10 cellular contexts compared by ENCODE assay signal in the genomic region with DNA sequence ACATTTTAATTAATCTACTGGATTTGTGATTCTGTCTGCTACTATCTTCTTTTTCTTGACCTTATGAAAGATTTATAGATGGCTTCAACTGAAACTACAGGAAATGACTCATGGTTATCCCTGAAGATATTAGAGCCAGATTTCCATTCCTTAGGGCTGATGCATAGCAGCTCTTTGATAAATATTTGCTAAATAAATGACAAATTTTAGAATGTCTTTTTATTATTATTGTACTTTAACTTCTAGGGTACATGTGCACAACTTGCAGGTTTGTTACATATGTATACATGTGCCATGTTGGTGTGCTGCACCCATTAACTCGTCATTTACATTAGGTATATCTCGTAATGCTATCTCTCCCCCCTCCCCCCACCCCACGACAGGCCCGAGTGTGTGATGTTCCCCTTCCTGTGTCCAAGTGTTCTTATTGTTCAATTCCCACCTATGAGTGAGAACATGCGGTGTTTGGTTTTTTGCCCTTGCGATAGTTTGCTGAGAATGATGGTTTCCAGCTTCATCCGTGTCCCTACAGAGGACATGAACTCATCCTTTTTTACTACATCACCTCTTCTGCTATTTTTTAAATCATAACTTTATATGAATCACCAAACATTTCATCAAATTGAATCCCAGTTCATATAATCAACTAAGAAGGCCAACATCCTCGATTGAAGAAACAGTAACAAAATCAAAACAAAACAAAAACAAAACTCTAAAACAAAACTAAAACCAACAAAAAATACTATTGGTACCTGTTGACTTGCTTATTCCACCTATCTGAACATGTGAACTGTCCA. TPM values are rescaled to one million over a fixed set of nuclear protein-coding genes. Genes with fewer than 3 reads are reported as not detected.
DNase-seq lines count a peak whose midpoint lies in the region; ATAC-seq and TF ChIP-seq lines count a peak whose summit lies in the region.
"Not testable (repeated sequence)": the region's sequence is repeated elsewhere in the genome, so short reads cannot be mapped to it uniquely, and the experiment has no call there.
"Had no signal": no experiment of that assay in that cellular context is flagged by ENCODE, and none has a peak within 500 bp of the region (broad histone marks: within the 10 kb centered on the region; RNA-seq: fewer than 3 reads in every experiment).

No MANE protein-coding gene starts in this region.

- peaks cover 10 to 56% of the 10 kb centered on the region in 2 experiments for H3K79me1 ChIP-seq in IMR-90 (ENCODE audit: low read depth in 1 of 2, low read length in 2 of 2)

- not testable (repeated sequence) for H2AFZ ChIP-seq in IMR-90 (replicated peaks; ENCODE audit: low read length, poor library complexity)
- 0 out of 2 replicates have a peak overlapping the region, but pooled peaks have one; percentile 36 for H2AFZ ChIP-seq in SK-N-SH (ENCODE audit: low read depth)

- TF ChIP-seq EP300 in SK-N-SH (IDR thresholded peaks at IDR 0.05; ENCODE audit: borderline replicate concordance in 1 of 2, low read depth in 1 of 2, low read length in 1 of 2) = peak; percentile 52 to 95; a peak in 3 of 4 replicates

- peak overlapping the region; percentile 96 for H2BK5ac ChIP-seq in IMR-90 (ENCODE audit: low read depth, low read length, poor library complexity, severe bottlenecking)

- peak overlapping the region; percentile 84 to 99 for H4K8ac ChIP-seq in IMR-90 (ENCODE audit: low read depth in 2 of 2, low read length in 2 of 2)

- H3K14ac ChIP-seq in IMR-90 (replicated peaks; ENCODE audit: low read depth, low read length) = peak overlapping the region; percentile 99

- peak overlapping the region; percentile 94 for H3K4me3 Mint-ChIP-seq in activated naive CD4-positive, alpha-beta T cell treated with anti-CD3 and anti-CD28 coated beads, Interleukin-2, amount 50 U/mL, for 24 hours

- in situ Hi-C loops in IMR-90 (cut with MboI; ENCODE audit: low sequenced_read_pairs) = not testable (repeated sequence)

- H3K4me1 Mint-ChIP-seq in activated naive CD4-positive, alpha-beta T cell treated with anti-CD3 and anti-CD28 coated beads, Interleukin-2, amount 50 U/mL, for 24 hours = peaks cover 80% of the 10 kb centered on the region

- TF ChIP-seq POLR2A in IMR-90 (IDR thresholded peaks at IDR 0.05; ENCODE audit: low read depth, low read length); uterus (IDR thresholded peaks at IDR 0.05): not testable (repeated sequence)

- H3K4me3 ChIP-seq in IMR-90 (ENCODE audit: insufficient read depth, low read depth, low read length) = peak overlapping the region; percentile 90
- peak overlapping the region; percentile 79 to 89; a peak in 3 of 4 replicates for H3K4me3 ChIP-seq in SK-N-SH (ENCODE audit: low read depth in 2 of 2, low read length in 1 of 2)
- H3K4me3 ChIP-seq in effector memory CD4-positive, alpha-beta T cell (ENCODE audit: insufficient read depth, low read depth, low read length, poor library complexity, severe bottlenecking) = peak overlapping the region; percentile 16
- not testable (repeated sequence) for H3K4me3 ChIP-seq in uterus

- H3F3A ChIP-seq in SK-N-SH (replicated peaks; ENCODE audit: insufficient read depth) = peaks cover 45% of the 10 kb centered on the region

- WGBS in IMR-90 (ENCODE audit: extremely low coverage in 2 of 2, insufficient read length in 1 of 2), 2 experiments = no CpG with 5 or more reads among the region's 8 CpGs
- WGBS in SK-N-SH (ENCODE audit: low lambda C conversion rate) = 13% methylated on average over 8 of the region's 8 CpGs

- not testable (repeated sequence) for H4K20me1 ChIP-seq in IMR-90 (ENCODE audit: insufficient read depth, low read length); SK-N-SH (ENCODE audit: insufficient read depth)

- H3K9me1 ChIP-seq in IMR-90 (ENCODE audit: insufficient read depth, low read length) = not testable (repeated sequence)

- peak overlapping the region; percentile 98 for H3K18ac ChIP-seq in IMR-90 (ENCODE audit: low read depth, low read length)

- dilution Hi-C loops in IMR-90 (cut with HindIII; ENCODE audit: low sequenced_read_pairs, unreplicated experiment) = not testable (repeated sequence)

- intact Hi-C loops in IMR-90 (cut with micrococcal nuclease); uterus (cut with DNase I; ENCODE audit: low total_unique reads): not testable (repeated sequence)

- H2AK9ac ChIP-seq in IMR-90 (replicated peaks; ENCODE audit: low read depth, low read length, poor library complexity) = not testable (repeated sequence)

- peak overlapping the region; percentile 59 for H3K27ac Mint-ChIP-seq in activated naive CD4-positive, alpha-beta T cell treated with anti-CD3 and anti-CD28 coated beads, Interleukin-2, amount 50 U/mL, for 24 hours

- H2BK120ac ChIP-seq in IMR-90 (ENCODE audit: low read depth, low read length) = peak overlapping the region; percentile 99

- H2AK5ac ChIP-seq in IMR-90 (ENCODE audit: low read depth, low read length) = peak overlapping the region; percentile 84; the same call in 1 of the 2 replicates

- H3K4me2 ChIP-seq in IMR-90 (ENCODE audit: low read depth, low read length) (peak overlapping the region; percentile 92), SK-N-SH (peak overlapping the region; percentile 90)

- not testable (repeated sequence) for TF ChIP-seq CTCF in IMR-90 (conservative IDR thresholded peaks at IDR 0.05; ENCODE audit: low read depth, low read length); SK-N-SH (IDR thresholded peaks at IDR 0.05); omental fat pad (IDR thresholded peaks at IDR 0.05); uterus (IDR thresholded peaks at IDR 0.05)

- not testable (repeated sequence) for H3K27me3 Mint-ChIP-seq in activated naive CD4-positive, alpha-beta T cell treated with anti-CD3 and anti-CD28 coated beads, Interleukin-2, amount 50 U/mL, for 24 hours

- H3K79me2 ChIP-seq in SK-N-SH (ENCODE audit: insufficient read depth) = peaks cover 67% of the 10 kb centered on the region

- peak overlapping the region; percentile 97 for H4K91ac ChIP-seq in IMR-90 (ENCODE audit: insufficient read depth, low read depth, low read length)

- ATAC-seq in IMR-90 (ENCODE audit: low read depth) (peak; percentile 19), omental fat pad (ENCODE audit: low FRiP score) (peak; percentile 63)

- peak overlapping the region; percentile 99; the same call in 1 of the 2 replicates for H3K4ac ChIP-seq in IMR-90 (ENCODE audit: low read depth, low read length)

- H3K9me3 Mint-ChIP-seq in activated naive CD4-positive, alpha-beta T cell treated with anti-CD3 and anti-CD28 coated beads, Interleukin-2, amount 50 U/mL, for 24 hours = not testable (repeated sequence)

- not testable (repeated sequence) for BruUV-seq in IMR-90 (replicated peaks; lab: Mats Ljungman, UMichigan)

- H4K5ac ChIP-seq in IMR-90 (ENCODE audit: low read depth, low read length) = peak overlapping the region; percentile 90

- not testable (repeated sequence) for H3K9me3 ChIP-seq in IMR-90 (ENCODE audit: control insufficient read depth, insufficient read depth, low read length); SK-N-SH; effector memory CD4-positive, alpha-beta T cell (ENCODE audit: control insufficient read depth, low read length); uterus

- H3K27me3 ChIP-seq in IMR-90 (ENCODE audit: control insufficient read depth, insufficient read depth, low read length); SK-N-SH (ENCODE audit: insufficient read depth); effector memory CD4-positive, alpha-beta T cell (replicated peaks; ENCODE audit: control insufficient read depth, insufficient read depth, low read length, poor library complexity, severe bottlenecking); uterus: not testable (repeated sequence)

- H3K36me3 Mint-ChIP-seq in activated naive CD4-positive, alpha-beta T cell treated with anti-CD3 and anti-CD28 coated beads, Interleukin-2, amount 50 U/mL, for 24 hours = not testable (repeated sequence)

- H3K27ac ChIP-seq in IMR-90 (ENCODE audit: insufficient read depth, low read length) (peak overlapping the region; percentile 98), SK-N-SH (ENCODE audit: low read depth in 2 of 2, low read length in 1 of 2) (peak overlapping the region; percentile 91 to 96), uterus (peak overlapping the region; percentile 83 to 84)
- H3K27ac ChIP-seq in effector memory CD4-positive, alpha-beta T cell (ENCODE audit: insufficient read depth, low read length, poor library complexity, severe bottlenecking) = not testable (repeated sequence)

- not testable (repeated sequence) for H3K9me2 ChIP-seq in SK-N-SH

- not testable (repeated sequence) for H3K36me3 ChIP-seq in IMR-90 (ENCODE audit: control insufficient read depth, insufficient read depth, low read length); SK-N-SH (replicated peaks in 1 of 2; ENCODE audit: control insufficient read depth in 1 of 2, insufficient read depth in 2 of 2, low read length in 1 of 2); effector memory CD4-positive, alpha-beta T cell (ENCODE audit: control insufficient read depth, insufficient read depth, low read length); uterus

- CTCF ChIA-PET in IMR-90 (lab: Yijun Ruan, JAX) = interaction anchor here (0.6 to 1.3 kb wide), 3 partner anchors 50 to 536 kb away, joined by 3 to 4 read pairs (median 3); no protein-coding TSS in a partner anchor
- CTCF ChIA-PET in SK-N-SH (lab: Yijun Ruan, JAX) = interaction anchor here (1.4 to 5.0 kb wide), 3 partner anchors 13 to 53 kb away, joined by 3 to 32 read pairs (median 6); no protein-coding TSS in a partner anchor

- peak; percentile 11 for DNase-seq in DMS53 treated with DMSO at 0.1 percent for 48 hours (lab: John Stamatoyannopoulos, UW; ENCODE audit: unreplicated experiment)
- DNase-seq in IMR-90 = peak; percentile 89
- DNase-seq in SK-N-SH; effector memory CD4-positive, alpha-beta T cell; omental fat pad (ENCODE audit: low spot score); uterus: not testable (repeated sequence)
- DNase-seq in hepatic stellate cell (ENCODE audit: low spot score) = peak; percentile 50

- H3K4me1 ChIP-seq in IMR-90 (ENCODE audit: control insufficient read depth, insufficient read depth, low read length) = peaks cover 23% of the 10 kb centered on the region
- H3K4me1 ChIP-seq in SK-N-SH (ENCODE audit: control insufficient read depth in 1 of 2, insufficient read depth in 2 of 2, low read depth in 1 of 2, low read length in 1 of 2) = peaks cover 27 to 53% of the 10 kb centered on the region in 2 experiments
- H3K4me1 ChIP-seq in effector memory CD4-positive, alpha-beta T cell (ENCODE audit: control insufficient read depth, insufficient read depth, low read length, poor library complexity, severe bottlenecking) = peaks cover 18% of the 10 kb centered on the region
- not testable (repeated sequence) for H3K4me1 ChIP-seq in uterus

- H3K23ac ChIP-seq in IMR-90 (ENCODE audit: low read depth, low read length) = peak overlapping the region; percentile 100; the same call in 1 of the 2 replicates

- H2BK20ac ChIP-seq in IMR-90 (ENCODE audit: low read depth, low read length) = peak overlapping the region; percentile 98

- H2BK15ac ChIP-seq in IMR-90 (ENCODE audit: low read depth, low read length) = peak overlapping the region; percentile 82

- POLR2A ChIA-PET in IMR-90 (lab: Charles Lee; ENCODE audit: unreplicated experiment) = interaction anchor here (0.6 to 0.9 kb wide), 2 partner anchors 68 to 355 kb away, joined by 3 to 6 read pairs; no protein-coding TSS in a partner anchor
- POLR2A ChIA-PET in SK-N-SH (lab: Yijun Ruan, JAX) = not testable (repeated sequence)

- H3K9ac ChIP-seq in IMR-90 (ENCODE audit: low read depth, low read length) (peak overlapping the region; percentile 98), SK-N-SH (peak overlapping the region; percentile 84)

- peak overlapping the region; percentile 99 for H3K56ac ChIP-seq in IMR-90 (ENCODE audit: extremely low read depth, insufficient read depth, low read length)

- TF ChIP-seq RAD21 in IMR-90 (IDR thresholded peaks at IDR 0.05; ENCODE audit: low read length); SK-N-SH (IDR thresholded peaks at IDR 0.05; ENCODE audit: low read length): not testable (repeated sequence)

RNA-seq across cellular contexts. Expression of a gene that starts 2.8 kb away (rescaled TPM):
- 28.1 and 32.8 TPM in 2 replicates for total RNA-seq in IMR-90 (2012; rRNA removed)
- 26.8 and 30.6 TPM in 2 replicates for polyA plus RNA-seq in IMR-90 (2012; rRNA removed)
- 10.8 and 17.7 TPM in 2 replicates for polyA plus RNA-seq in IMR-90 (2012; cell fraction: cytosol; rRNA removed)
- polyA plus RNA-seq in IMR-90 (2012; cell fraction: nucleus; rRNA removed; ENCODE audit: low replicate concordance) = 41.6 and 41.8 TPM in 2 replicates
- polyA plus RNA-seq in SK-N-SH (2012; rRNA removed) = 25.1 and 32.6 TPM in 2 replicates
- 26.1 and 26.3 TPM in 2 replicates for polyA plus RNA-seq in SK-N-SH (2012; cell fraction: cytosol; rRNA removed)
- 44.5 and 93.2 TPM in 2 replicates for polyA plus RNA-seq in SK-N-SH (2012; cell fraction: nucleus; rRNA removed)
- 10 to 100 TPM; 14.4 to 25.1 (median 16.2) TPM for total RNA-seq in omental fat pad
- total RNA-seq in uterus = 10 to 100 TPM in 1 of 4 donors, 1 to 10 TPM in 3; 3.8 to 23.6 (median 6.5) TPM

RNA-seq across cellular contexts. Expression of a gene that starts 31.2 kb away (rescaled TPM):
- total RNA-seq in IMR-90 (2012; rRNA removed) (not detected in 2 replicates), omental fat pad (under 1 TPM in 1 of 4 donors, not detected in 3; 0.63 TPM), uterus (under 1 TPM in 1 of 4 donors, not detected in 3; 0.48 TPM)
- polyA plus RNA-seq in IMR-90 (2012; rRNA removed) (not detected in 2 replicates), SK-N-SH (2012; rRNA removed) (0.15 TPM in 2 replicates)
- polyA plus RNA-seq in IMR-90 (2012; cell fraction: cytosol; rRNA removed) = not detected in 2 replicates
- polyA plus RNA-seq in IMR-90 (2012; cell fraction: nucleus; rRNA removed; ENCODE audit: low replicate concordance) = not detected in 2 replicates
- 0.13 and 0.30 TPM in 2 replicates for polyA plus RNA-seq in SK-N-SH (2012; cell fraction: cytosol; rRNA removed)
- polyA plus RNA-seq in SK-N-SH (2012; cell fraction: nucleus; rRNA removed) = 0.05 TPM in 1 of 2 replicates, not detected in the other
- total RNA-seq: H9, progenitor cell of endocrine pancreas had no signal
